ENCODE assay signal across 1 cellular context in genomic region chr15:40914013-40914412, GRCh38.
TF ChIP-seq lines count a peak whose summit lies in the region.

No MANE protein-coding gene starts in this region.

TF ChIP-seq in HEK293, 187 proteins besides CTCF, POLR2A, EP300 and RAD21 (continued from another document):
- no peak for TF ChIP-seq ZNF280C (tag by site-specific recombination; IDR thresholded peaks at IDR 0.05)
- no peak for TF ChIP-seq GLIS1 (tag by site-specific recombination; IDR thresholded peaks at IDR 0.05)
- TF ChIP-seq ZXDB (tag by site-specific recombination; IDR thresholded peaks at IDR 0.05) = no peak
- no peak for TF ChIP-seq HOXA7 (CRISPR knock-in tag; IDR thresholded peaks at IDR 0.05; ENCODE audit: borderline replicate concordance)
- no peak for TF ChIP-seq KLF7 (tag by site-specific recombination; IDR thresholded peaks at IDR 0.05; ENCODE audit: borderline replicate concordance)
- no peak for TF ChIP-seq ZNF302 (tag by site-specific recombination; IDR thresholded peaks at IDR 0.05; ENCODE audit: low read depth)
- no peak for TF ChIP-seq ZNF530 (tag by site-specific recombination; IDR thresholded peaks at IDR 0.05; ENCODE audit: low read depth)
- TF ChIP-seq ZNF626 (tag by site-specific recombination; IDR thresholded peaks at IDR 0.05) = no peak
- no peak for TF ChIP-seq ZNF561 (tag by site-specific recombination; IDR thresholded peaks at IDR 0.05; ENCODE audit: borderline replicate concordance)
- no peak for TF ChIP-seq YY1 (tag by site-specific recombination; IDR thresholded peaks at IDR 0.05)
- no peak for TF ChIP-seq RBAK (tag by site-specific recombination; IDR thresholded peaks at IDR 0.05)
- TF ChIP-seq ZNF274 (IDR thresholded peaks at IDR 0.05; ENCODE audit: low read length) = no peak
- no peak for TF ChIP-seq ZNF274 (tag by site-specific recombination; IDR thresholded peaks at IDR 0.05; ENCODE audit: borderline replicate concordance)
- no peak for TF ChIP-seq REPIN1 (tag by site-specific recombination; IDR thresholded peaks at IDR 0.05; ENCODE audit: low read depth)
- TF ChIP-seq TCF7L2 (IDR thresholded peaks at IDR 0.05; ENCODE audit: borderline replicate concordance, low read depth, low read length) = no peak
- TF ChIP-seq ZNF16 (tag by site-specific recombination; IDR thresholded peaks at IDR 0.05; ENCODE audit: low read depth) = no peak
- TF ChIP-seq ZNF311 (tag by site-specific recombination; IDR thresholded peaks at IDR 0.05; ENCODE audit: borderline replicate concordance) = no peak
- 0 out of 2 replicates have a peak, but pooled peaks have one; percentile 61 for TF ChIP-seq ZNF175 (tag by site-specific recombination; IDR thresholded peaks at IDR 0.05)
- TF ChIP-seq ZNF664 (tag by site-specific recombination; IDR thresholded peaks at IDR 0.05) = no peak
- TF ChIP-seq PRDM10 (tag by site-specific recombination; IDR thresholded peaks at IDR 0.05) = no peak
- TF ChIP-seq SALL2 (tag by site-specific recombination; IDR thresholded peaks at IDR 0.05; ENCODE audit: borderline replicate concordance) = peak; percentile 76; the same call in 1 of the 2 replicates
- TF ChIP-seq ZFP69B (tag by site-specific recombination; IDR thresholded peaks at IDR 0.05) = no peak
- no peak for TF ChIP-seq SP7 (tag by site-specific recombination; IDR thresholded peaks at IDR 0.05)
- TF ChIP-seq ZNF362 (tag by site-specific recombination; IDR thresholded peaks at IDR 0.05) = no peak
- TF ChIP-seq, protein P1, sequence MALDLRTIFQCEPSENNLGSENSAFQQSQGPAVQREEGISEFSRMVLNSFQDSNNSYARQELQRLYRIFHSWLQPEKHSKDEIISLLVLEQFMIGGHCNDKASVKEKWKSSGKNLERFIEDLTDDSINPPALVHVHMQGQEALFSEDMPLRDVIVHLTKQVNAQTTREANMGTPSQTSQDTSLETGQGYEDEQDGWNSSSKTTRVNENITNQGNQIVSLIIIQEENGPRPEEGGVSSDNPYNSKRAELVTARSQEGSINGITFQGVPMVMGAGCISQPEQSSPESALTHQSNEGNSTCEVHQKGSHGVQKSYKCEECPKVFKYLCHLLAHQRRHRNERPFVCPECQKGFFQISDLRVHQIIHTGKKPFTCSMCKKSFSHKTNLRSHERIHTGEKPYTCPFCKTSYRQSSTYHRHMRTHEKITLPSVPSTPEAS (tag by site-specific recombination; IDR thresholded peaks at IDR 0.05) = peak; percentile 97
- no peak for TF ChIP-seq KLF1 (tag by site-specific recombination; IDR thresholded peaks at IDR 0.05)
- peak; percentile 7 for TF ChIP-seq ZBTB26 (tag by site-specific recombination; optimal IDR thresholded peaks at IDR 0.05)
